Comparison of ENCODE assay signal across 3 cellular contexts in the genomic region with DNA sequence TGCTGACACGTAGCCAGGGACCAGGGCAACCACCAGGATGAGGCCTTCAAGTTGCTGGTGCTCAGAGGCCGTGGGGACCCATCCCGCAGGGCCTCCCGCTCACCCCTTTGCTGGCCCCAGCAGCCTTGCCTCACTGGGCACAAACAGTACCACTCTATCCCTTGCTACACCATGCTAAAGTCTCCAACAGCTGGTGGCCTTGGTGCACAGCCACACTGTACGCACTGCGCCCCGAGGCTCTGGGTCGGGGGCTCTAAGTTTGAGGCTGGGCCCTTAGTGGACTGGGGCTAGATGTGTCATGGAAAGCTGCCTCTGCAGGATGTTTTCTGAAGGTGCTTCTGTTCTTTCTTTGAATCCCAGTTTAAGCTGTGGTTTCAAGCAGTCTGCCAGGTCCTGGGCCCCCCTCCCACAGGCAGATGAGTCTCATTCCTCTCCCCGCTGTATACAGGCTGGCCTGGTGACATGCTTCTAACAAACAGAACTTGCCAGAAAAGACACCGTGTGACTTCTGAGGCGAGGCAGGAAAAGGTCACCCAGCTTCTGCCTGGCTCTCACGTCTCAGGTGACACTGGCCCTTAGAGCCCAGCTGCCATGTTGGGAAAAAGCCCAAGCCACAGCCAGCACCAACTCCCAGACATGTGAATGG. TPM values are rescaled to one million over a fixed set of nuclear protein-coding genes. Genes with fewer than 3 reads are reported as not detected.
"Had no signal": no experiment of that assay in that cellular context is flagged by ENCODE, and none has a peak within 500 bp of the region (broad histone marks: within the 10 kb centered on the region; RNA-seq: fewer than 3 reads in every experiment).

No MANE protein-coding gene starts in this region.

RNA-seq across cellular contexts. Expression of a gene that starts 15.7 kb away (rescaled TPM):
- total RNA-seq: lung microvascular endothelial cell, mononuclear cell had no signal
- polyA plus RNA-seq: immature natural killer cell had no signal
